In the genomic region with DNA sequence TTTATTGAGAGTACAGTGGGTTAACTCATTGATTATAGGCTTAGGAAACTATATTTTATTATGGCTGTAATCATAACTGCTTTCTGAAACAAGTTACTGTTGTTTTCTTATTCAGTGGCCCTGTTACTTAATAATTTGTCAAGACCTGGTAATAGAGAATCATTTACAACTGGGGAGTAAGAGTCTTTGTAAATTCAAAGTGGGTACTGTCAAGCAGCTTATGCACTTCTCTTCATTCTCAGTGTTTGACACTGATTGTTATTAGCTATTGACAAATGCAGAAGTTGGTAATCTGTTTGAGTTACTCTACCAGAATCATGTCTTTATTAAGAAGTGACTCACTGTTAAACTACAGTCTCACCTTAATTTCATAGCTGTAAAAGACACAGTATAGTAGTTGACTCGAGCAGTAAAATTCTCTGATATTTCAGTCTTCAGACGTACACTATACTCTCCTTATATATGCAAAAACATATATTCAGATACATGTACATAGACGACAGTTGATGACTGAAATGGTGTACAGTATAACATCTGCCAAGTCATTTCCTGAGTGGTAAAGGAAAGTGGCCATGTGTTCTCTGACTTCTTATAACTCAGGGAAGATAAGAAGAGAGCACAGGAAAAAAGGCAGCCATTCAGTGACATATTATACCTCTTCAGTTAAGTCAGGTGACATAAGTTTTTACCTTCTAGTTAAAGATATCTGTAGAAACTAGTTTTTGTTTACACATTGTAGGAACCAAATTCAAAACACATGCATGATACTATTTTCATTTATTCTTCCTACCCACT, we compare ENCODE assay signal across 1 cellular context.
A peak's percentile ranks its signal among the peaks of the same experiment; 100 is the strongest.
TF ChIP-seq lines count a peak whose summit lies in the region.

No MANE protein-coding gene starts in this region.

TF ChIP-seq in K562, 482 proteins besides CTCF, POLR2A, EP300 and RAD21 (continued from another document and continues in another):
- TF ChIP-seq ZNF717 (CRISPR knock-in tag; IDR thresholded peaks at IDR 0.05) (no peak), CBFA2T2 (conservative IDR thresholded peaks at IDR 0.05) (peak; percentile 27; the same call in 1 of the 2 replicates), ZKSCAN1 (IDR thresholded peaks at IDR 0.05; ENCODE audit: low read depth, low read length) (no peak), NFIX (CRISPR knock-in tag; IDR thresholded peaks at IDR 0.05; ENCODE audit: low read depth) (no peak), GABPA (tag; conservative IDR thresholded peaks at IDR 0.05; ENCODE audit: low read depth) (peak; percentile 58), NFRKB (IDR thresholded peaks at IDR 0.05; ENCODE audit: low read depth) (peak; percentile 85; the same call in 1 of the 2 replicates), ILK (tag; IDR thresholded peaks at IDR 0.05; ENCODE audit: borderline replicate concordance, low read depth) (no peak), CREM (IDR thresholded peaks at IDR 0.05; ENCODE audit: low read depth) (peak; percentile 43; the same call in 1 of the 2 replicates), TCF7 (IDR thresholded peaks at IDR 0.05; ENCODE audit: borderline replicate concordance) (no peak), TAF9B (IDR thresholded peaks at IDR 0.05; ENCODE audit: partially characterized antibody) (peak; percentile 37), SMAD3 (CRISPR knock-in tag; conservative IDR thresholded peaks at IDR 0.05) (peak; percentile 11; the same call in 1 of the 2 replicates), MAFG (tag; conservative IDR thresholded peaks at IDR 0.05) (peak; percentile 77), CHD4 (IDR thresholded peaks at IDR 0.05; ENCODE audit: insufficient read depth, insufficient replicate concordance, low read depth, low read length, poor library complexity, severe bottlenecking) (no peak), HDAC8 (tag; IDR thresholded peaks at IDR 0.05) (no peak), ZNF589 (CRISPR knock-in tag; IDR thresholded peaks at IDR 0.05; ENCODE audit: low read depth) (peak; percentile 78), NR4A1 (CRISPR knock-in tag; IDR thresholded peaks at IDR 0.05) (no peak), NR4A1 (tag; IDR thresholded peaks at IDR 0.05) (no peak), MEIS2 (IDR thresholded peaks at IDR 0.05; ENCODE audit: partially characterized antibody) (peak; percentile 72), ARNT (IDR thresholded peaks at IDR 0.05) (0 out of 4 replicates have a peak, but pooled peaks of 1 of the 2 experiments have one; percentile 24), ZNF274 (IDR thresholded peaks at IDR 0.05; ENCODE audit: borderline replicate concordance, low read depth, low read length) (no peak), SMARCC2 (IDR thresholded peaks at IDR 0.05; ENCODE audit: low read depth) (0 out of 2 replicates have a peak, but pooled peaks have one; percentile 65), ZNF695 (CRISPR knock-in tag; IDR thresholded peaks at IDR 0.05) (no peak), ZNF696 (CRISPR knock-in tag; conservative IDR thresholded peaks at IDR 0.05) (no peak), SAP30 (IDR thresholded peaks at IDR 0.05; ENCODE audit: borderline replicate concordance, insufficient read depth, low read depth, low read length, poor library complexity, severe bottlenecking) (no peak)
- TF ChIP-seq, protein P1, sequence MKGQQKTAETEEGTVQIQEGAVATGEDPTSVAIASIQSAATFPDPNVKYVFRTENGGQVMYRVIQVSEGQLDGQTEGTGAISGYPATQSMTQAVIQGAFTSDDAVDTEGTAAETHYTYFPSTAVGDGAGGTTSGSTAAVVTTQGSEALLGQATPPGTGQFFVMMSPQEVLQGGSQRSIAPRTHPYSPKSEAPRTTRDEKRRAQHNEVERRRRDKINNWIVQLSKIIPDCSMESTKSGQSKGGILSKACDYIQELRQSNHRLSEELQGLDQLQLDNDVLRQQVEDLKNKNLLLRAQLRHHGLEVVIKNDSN (CRISPR knock-in tag; IDR thresholded peaks at IDR 0.05): no peak
- TF ChIP-seq, protein P2, sequence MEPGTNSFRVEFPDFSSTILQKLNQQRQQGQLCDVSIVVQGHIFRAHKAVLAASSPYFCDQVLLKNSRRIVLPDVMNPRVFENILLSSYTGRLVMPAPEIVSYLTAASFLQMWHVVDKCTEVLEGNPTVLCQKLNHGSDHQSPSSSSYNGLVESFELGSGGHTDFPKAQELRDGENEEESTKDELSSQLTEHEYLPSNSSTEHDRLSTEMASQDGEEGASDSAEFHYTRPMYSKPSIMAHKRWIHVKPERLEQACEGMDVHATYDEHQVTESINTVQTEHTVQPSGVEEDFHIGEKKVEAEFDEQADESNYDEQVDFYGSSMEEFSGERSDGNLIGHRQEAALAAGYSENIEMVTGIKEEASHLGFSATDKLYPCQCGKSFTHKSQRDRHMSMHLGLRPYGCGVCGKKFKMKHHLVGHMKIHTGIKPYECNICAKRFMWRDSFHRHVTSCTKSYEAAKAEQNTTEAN (CRISPR knock-in tag; IDR thresholded peaks at IDR 0.05): no peak
- TF ChIP-seq, protein P3, sequence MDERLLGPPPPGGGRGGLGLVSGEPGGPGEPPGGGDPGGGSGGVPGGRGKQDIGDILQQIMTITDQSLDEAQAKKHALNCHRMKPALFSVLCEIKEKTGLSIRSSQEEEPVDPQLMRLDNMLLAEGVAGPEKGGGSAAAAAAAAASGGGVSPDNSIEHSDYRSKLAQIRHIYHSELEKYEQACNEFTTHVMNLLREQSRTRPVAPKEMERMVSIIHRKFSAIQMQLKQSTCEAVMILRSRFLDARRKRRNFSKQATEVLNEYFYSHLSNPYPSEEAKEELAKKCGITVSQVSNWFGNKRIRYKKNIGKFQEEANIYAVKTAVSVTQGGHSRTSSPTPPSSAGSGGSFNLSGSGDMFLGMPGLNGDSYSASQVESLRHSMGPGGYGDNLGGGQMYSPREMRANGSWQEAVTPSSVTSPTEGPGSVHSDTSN (CRISPR knock-in tag; IDR thresholded peaks at IDR 0.05; ENCODE audit: low read depth): no peak
- TF ChIP-seq, protein P3 (tag; conservative IDR thresholded peaks at IDR 0.05; ENCODE audit: low read depth): peak; percentile 36
- TF ChIP-seq, protein P4, sequence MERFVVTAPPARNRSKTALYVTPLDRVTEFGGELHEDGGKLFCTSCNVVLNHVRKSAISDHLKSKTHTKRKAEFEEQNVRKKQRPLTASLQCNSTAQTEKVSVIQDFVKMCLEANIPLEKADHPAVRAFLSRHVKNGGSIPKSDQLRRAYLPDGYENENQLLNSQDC (CRISPR knock-in tag; IDR thresholded peaks at IDR 0.05): no peak
- TF ChIP-seq, protein P5, sequence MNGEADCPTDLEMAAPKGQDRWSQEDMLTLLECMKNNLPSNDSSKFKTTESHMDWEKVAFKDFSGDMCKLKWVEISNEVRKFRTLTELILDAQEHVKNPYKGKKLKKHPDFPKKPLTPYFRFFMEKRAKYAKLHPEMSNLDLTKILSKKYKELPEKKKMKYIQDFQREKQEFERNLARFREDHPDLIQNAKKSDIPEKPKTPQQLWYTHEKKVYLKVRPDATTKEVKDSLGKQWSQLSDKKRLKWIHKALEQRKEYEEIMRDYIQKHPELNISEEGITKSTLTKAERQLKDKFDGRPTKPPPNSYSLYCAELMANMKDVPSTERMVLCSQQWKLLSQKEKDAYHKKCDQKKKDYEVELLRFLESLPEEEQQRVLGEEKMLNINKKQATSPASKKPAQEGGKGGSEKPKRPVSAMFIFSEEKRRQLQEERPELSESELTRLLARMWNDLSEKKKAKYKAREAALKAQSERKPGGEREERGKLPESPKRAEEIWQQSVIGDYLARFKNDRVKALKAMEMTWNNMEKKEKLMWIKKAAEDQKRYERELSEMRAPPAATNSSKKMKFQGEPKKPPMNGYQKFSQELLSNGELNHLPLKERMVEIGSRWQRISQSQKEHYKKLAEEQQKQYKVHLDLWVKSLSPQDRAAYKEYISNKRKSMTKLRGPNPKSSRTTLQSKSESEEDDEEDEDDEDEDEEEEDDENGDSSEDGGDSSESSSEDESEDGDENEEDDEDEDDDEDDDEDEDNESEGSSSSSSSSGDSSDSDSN (IDR thresholded peaks at IDR 0.05; ENCODE audit: borderline replicate concordance in 1 of 2, low read depth in 2 of 2, low read length in 2 of 2): no peak
- TF ChIP-seq, protein P6, sequence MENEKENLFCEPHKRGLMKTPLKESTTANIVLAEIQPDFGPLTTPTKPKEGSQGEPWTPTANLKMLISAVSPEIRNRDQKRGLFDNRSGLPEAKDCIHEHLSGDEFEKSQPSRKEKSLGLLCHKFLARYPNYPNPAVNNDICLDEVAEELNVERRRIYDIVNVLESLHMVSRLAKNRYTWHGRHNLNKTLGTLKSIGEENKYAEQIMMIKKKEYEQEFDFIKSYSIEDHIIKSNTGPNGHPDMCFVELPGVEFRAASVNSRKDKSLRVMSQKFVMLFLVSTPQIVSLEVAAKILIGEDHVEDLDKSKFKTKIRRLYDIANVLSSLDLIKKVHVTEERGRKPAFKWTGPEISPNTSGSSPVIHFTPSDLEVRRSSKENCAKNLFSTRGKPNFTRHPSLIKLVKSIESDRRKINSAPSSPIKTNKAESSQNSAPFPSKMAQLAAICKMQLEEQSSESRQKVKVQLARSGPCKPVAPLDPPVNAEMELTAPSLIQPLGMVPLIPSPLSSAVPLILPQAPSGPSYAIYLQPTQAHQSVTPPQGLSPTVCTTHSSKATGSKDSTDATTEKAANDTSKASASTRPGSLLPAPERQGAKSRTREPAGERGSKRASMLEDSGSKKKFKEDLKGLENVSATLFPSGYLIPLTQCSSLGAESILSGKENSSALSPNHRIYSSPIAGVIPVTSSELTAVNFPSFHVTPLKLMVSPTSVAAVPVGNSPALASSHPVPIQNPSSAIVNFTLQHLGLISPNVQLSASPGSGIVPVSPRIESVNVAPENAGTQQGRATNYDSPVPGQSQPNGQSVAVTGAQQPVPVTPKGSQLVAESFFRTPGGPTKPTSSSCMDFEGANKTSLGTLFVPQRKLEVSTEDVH (IDR thresholded peaks at IDR 0.05; ENCODE audit: low read depth, partially characterized antibody): no peak
- TF ChIP-seq, protein P7, sequence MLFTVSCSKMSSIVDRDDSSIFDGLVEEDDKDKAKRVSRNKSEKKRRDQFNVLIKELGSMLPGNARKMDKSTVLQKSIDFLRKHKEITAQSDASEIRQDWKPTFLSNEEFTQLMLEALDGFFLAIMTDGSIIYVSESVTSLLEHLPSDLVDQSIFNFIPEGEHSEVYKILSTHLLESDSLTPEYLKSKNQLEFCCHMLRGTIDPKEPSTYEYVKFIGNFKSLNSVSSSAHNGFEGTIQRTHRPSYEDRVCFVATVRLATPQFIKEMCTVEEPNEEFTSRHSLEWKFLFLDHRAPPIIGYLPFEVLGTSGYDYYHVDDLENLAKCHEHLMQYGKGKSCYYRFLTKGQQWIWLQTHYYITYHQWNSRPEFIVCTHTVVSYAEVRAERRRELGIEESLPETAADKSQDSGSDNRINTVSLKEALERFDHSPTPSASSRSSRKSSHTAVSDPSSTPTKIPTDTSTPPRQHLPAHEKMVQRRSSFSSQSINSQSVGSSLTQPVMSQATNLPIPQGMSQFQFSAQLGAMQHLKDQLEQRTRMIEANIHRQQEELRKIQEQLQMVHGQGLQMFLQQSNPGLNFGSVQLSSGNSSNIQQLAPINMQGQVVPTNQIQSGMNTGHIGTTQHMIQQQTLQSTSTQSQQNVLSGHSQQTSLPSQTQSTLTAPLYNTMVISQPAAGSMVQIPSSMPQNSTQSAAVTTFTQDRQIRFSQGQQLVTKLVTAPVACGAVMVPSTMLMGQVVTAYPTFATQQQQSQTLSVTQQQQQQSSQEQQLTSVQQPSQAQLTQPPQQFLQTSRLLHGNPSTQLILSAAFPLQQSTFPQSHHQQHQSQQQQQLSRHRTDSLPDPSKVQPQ (CRISPR knock-in tag; IDR thresholded peaks at IDR 0.05; ENCODE audit: borderline replicate concordance): no peak
- TF ChIP-seq, protein P8, sequence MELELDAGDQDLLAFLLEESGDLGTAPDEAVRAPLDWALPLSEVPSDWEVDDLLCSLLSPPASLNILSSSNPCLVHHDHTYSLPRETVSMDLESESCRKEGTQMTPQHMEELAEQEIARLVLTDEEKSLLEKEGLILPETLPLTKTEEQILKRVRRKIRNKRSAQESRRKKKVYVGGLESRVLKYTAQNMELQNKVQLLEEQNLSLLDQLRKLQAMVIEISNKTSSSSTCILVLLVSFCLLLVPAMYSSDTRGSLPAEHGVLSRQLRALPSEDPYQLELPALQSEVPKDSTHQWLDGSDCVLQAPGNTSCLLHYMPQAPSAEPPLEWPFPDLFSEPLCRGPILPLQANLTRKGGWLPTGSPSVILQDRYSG (tag; conservative IDR thresholded peaks at IDR 0.05; ENCODE audit: low read depth): 0 out of 2 replicates have a peak, but pooled peaks have one; percentile 16
- TF ChIP-seq, protein P9, sequence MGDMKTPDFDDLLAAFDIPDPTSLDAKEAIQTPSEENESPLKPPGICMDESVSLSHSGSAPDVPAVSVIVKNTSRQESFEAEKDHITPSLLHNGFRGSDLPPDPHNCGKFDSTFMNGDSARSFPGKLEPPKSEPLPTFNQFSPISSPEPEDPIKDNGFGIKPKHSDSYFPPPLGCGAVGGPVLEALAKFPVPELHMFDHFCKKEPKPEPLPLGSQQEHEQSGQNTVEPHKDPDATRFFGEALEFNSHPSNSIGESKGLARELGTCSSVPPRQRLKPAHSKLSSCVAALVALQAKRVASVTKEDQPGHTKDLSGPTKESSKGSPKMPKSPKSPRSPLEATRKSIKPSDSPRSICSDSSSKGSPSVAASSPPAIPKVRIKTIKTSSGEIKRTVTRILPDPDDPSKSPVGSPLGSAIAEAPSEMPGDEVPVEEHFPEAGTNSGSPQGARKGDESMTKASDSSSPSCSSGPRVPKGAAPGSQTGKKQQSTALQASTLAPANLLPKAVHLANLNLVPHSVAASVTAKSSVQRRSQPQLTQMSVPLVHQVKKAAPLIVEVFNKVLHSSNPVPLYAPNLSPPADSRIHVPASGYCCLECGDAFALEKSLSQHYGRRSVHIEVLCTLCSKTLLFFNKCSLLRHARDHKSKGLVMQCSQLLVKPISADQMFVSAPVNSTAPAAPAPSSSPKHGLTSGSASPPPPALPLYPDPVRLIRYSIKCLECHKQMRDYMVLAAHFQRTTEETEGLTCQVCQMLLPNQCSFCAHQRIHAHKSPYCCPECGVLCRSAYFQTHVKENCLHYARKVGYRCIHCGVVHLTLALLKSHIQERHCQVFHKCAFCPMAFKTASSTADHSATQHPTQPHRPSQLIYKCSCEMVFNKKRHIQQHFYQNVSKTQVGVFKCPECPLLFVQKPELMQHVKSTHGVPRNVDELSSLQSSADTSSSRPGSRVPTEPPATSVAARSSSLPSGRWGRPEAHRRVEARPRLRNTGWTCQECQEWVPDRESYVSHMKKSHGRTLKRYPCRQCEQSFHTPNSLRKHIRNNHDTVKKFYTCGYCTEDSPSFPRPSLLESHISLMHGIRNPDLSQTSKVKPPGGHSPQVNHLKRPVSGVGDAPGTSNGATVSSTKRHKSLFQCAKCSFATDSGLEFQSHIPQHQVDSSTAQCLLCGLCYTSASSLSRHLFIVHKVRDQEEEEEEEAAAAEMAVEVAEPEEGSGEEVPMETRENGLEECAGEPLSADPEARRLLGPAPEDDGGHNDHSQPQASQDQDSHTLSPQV (IDR thresholded peaks at IDR 0.05): peak; percentile 98
- TF ChIP-seq, protein P10, sequence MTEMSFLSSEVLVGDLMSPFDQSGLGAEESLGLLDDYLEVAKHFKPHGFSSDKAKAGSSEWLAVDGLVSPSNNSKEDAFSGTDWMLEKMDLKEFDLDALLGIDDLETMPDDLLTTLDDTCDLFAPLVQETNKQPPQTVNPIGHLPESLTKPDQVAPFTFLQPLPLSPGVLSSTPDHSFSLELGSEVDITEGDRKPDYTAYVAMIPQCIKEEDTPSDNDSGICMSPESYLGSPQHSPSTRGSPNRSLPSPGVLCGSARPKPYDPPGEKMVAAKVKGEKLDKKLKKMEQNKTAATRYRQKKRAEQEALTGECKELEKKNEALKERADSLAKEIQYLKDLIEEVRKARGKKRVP (CRISPR knock-in tag; IDR thresholded peaks at IDR 0.05): no peak
